25 cellular contexts compared by ENCODE assay signal in genomic region chr16:1752853-1753252, GRCh38.
"Had no signal": no experiment of that assay in that cellular context is flagged by ENCODE, and none has a peak within 500 bp of the region (broad histone marks: within the 10 kb centered on the region; RNA-seq: fewer than 3 reads in every experiment).

No MANE protein-coding gene starts in this region.

- ATAC-seq: effector memory CD8-positive, alpha-beta T cell; heart right ventricle; left colon; left ventricle myocardium superior; lower lobe of right lung; naive thymus-derived CD8-positive, alpha-beta T cell; psoas muscle; right cardiac atrium; stimulated activated memory B cell treated with anti-CD40 and anti-IgM and Interleukin-4, amounts not matched to agents 10 μg/mL and 1 μg/mL and 100 μg/mL, for 72 hours; stimulated activated naive CD8-positive, alpha-beta T cell treated with anti-CD3 and anti-CD28 coated beads, Interleukin-15, Interleukin-2, amounts not matched to agents 100 U/mL and 50 U/mL, for 24 hours had no signal

- H3K27me3 ChIP-seq: esophagus squamous epithelium, heart right ventricle, ovary, spleen, testis, tibial artery, upper lobe of left lung had no signal

- H3K9me3 ChIP-seq: esophagus squamous epithelium, heart right ventricle, lower lobe of right lung, ovary, psoas muscle, spleen, testis, tibial artery, upper lobe of left lung had no signal

- DNase-seq: cortex of kidney; effector memory CD8-positive, alpha-beta T cell; erythroblast; esophagus squamous epithelium; foreskin melanocyte; glutamatergic neuron; heart right ventricle; hippocampal formation; left colon; left ventricle myocardium superior; lower lobe of right lung; naive thymus-derived CD8-positive, alpha-beta T cell; nephron progenitor cell; occipital lobe; ovary; psoas muscle; right cardiac atrium; spleen; stimulated activated CD4-positive, alpha-beta T cell treated with anti-CD3 and anti-CD28 coated beads, Interleukin-4, amount 100 ng/mL, for 4 hours; stimulated activated naive CD8-positive, alpha-beta T cell treated with anti-CD3 and anti-CD28 coated beads, Interleukin-15, Interleukin-2, amounts not matched to agents 100 U/mL and 50 U/mL, for 24 hours; testis; tibial artery; upper lobe of left lung had no signal

- H3K36me3 ChIP-seq: ovary had no signal

- H3K4me3 ChIP-seq: esophagus squamous epithelium, heart right ventricle, lower lobe of right lung, ovary, psoas muscle, skin epidermis, spleen, testis, tibial artery, upper lobe of left lung had no signal

- H3K4me1 ChIP-seq: heart right ventricle, lower lobe of right lung, psoas muscle, testis, tibial artery, upper lobe of left lung had no signal

- H3K27ac ChIP-seq: esophagus squamous epithelium, heart right ventricle, lower lobe of right lung, ovary, psoas muscle, skin epidermis, spleen, testis, tibial artery, upper lobe of left lung had no signal
